ENCODE assay signal across 1 cellular context in the genomic region with DNA sequence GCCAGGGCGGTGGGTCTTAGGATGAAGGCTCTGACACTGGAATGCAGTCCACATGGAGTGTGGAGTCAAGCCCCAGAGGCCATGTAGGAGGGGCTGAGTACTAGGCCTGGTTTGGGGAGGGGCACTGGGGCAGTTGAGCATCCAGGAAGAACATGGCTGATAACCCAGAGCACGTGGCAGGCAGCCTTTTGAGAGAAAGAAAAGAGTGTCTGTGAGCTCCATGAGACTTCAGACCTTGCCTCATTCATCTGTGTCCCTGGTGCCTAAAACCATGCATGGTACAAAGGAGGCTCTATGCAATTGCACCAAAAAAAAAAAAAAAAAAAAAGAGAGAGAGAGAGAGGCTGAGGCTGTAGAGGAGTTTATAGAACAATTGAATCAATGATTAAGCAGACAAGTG.
TF ChIP-seq lines count a peak whose summit lies in the region.

No MANE protein-coding gene starts in this region.

TF ChIP-seq in IMR-90, 13 proteins besides CTCF, POLR2A, EP300 and RAD21 (continued from another document):
- TF ChIP-seq, protein P1, sequence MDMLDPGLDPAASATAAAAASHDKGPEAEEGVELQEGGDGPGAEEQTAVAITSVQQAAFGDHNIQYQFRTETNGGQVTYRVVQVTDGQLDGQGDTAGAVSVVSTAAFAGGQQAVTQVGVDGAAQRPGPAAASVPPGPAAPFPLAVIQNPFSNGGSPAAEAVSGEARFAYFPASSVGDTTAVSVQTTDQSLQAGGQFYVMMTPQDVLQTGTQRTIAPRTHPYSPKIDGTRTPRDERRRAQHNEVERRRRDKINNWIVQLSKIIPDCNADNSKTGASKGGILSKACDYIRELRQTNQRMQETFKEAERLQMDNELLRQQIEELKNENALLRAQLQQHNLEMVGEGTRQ (IDR thresholded peaks at IDR 0.05; ENCODE audit: low read depth, low read length), result no peak
- TF ChIP-seq NFE2L2 (IDR thresholded peaks at IDR 0.05; ENCODE audit: low read depth, low read length) (no peak), RCOR1 (IDR thresholded peaks at IDR 0.05; ENCODE audit: insufficient replicate concordance, low read length) (no peak), FOS (IDR thresholded peaks at IDR 0.05; ENCODE audit: low read depth, low read length) (no peak), MXI1 (IDR thresholded peaks at IDR 0.05; ENCODE audit: borderline replicate concordance, low read depth, low read length) (no peak), MAFK (IDR thresholded peaks at IDR 0.05; ENCODE audit: low read depth, low read length) (no peak), CEBPB (IDR thresholded peaks at IDR 0.05; ENCODE audit: low read depth, low read length) (no peak)
- TF ChIP-seq, protein P2, sequence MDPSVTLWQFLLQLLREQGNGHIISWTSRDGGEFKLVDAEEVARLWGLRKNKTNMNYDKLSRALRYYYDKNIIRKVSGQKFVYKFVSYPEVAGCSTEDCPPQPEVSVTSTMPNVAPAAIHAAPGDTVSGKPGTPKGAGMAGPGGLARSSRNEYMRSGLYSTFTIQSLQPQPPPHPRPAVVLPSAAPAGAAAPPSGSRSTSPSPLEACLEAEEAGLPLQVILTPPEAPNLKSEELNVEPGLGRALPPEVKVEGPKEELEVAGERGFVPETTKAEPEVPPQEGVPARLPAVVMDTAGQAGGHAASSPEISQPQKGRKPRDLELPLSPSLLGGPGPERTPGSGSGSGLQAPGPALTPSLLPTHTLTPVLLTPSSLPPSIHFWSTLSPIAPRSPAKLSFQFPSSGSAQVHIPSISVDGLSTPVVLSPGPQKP (IDR thresholded peaks at IDR 0.05; ENCODE audit: borderline replicate concordance, low read depth, low read length), result no peak
TF ChIP-seq in IMR-90: peak in this region for 0.
